Comparison of ENCODE assay signal across 18 cellular contexts in genomic region chr3:39499651-39500273, GRCh38. TPM values are rescaled to one million over a fixed set of nuclear protein-coding genes. Genes with fewer than 3 reads are reported as not detected.
DNase-seq lines count a peak whose midpoint lies in the region; ATAC-seq, FAIRE-seq and TF ChIP-seq lines count a peak whose summit lies in the region.
"Had no signal": no experiment of that assay in that cellular context is flagged by ENCODE, and none has a peak within 500 bp of the region (broad histone marks: within the 10 kb centered on the region; RNA-seq: fewer than 3 reads in every experiment).

No MANE protein-coding gene starts in this region.

- no peak overlapping the region for H3K23ac ChIP-seq in trophoblast cell (ENCODE audit: low read length)

- H4K8ac ChIP-seq in trophoblast cell (ENCODE audit: low read depth, low read length): no peak overlapping the region

- DNase-seq in GM12891 (ENCODE audit: insufficient read length, low spot score) (no peak), endothelial cell of umbilical vein (ENCODE audit: low read depth, low spot score) (no peak), trophoblast cell (peak; percentile 86 to 95), kidney glomerular epithelial cell (lab: John Stamatoyannopoulos, UW) (no peak), coronary artery (ENCODE audit: low spot score) (no peak), aorta (no peak)
- DNase-seq: Caco-2, H9, Karpas-422, NCI-H1105 treated with DMSO at 0.1 percent for 48 hours, NCI-H1694 treated with DMSO at 0.1 percent for 48 hours, NCI-H2107, NCI-H2227 treated with DMSO at 0.1 percent for 48 hours, NCI-H524, Right ventricle myocardium superior had no signal

- no peak overlapping the region for H3K4me3 ChIP-seq in Loucy (ENCODE audit: low read length, poor library complexity, severe bottlenecking)
- H3K4me3 ChIP-seq in endothelial cell of umbilical vein (replicated peaks in 1 of 3; ENCODE audit: insufficient read depth in 1 of 3, low read depth in 1 of 3, low read length in 3 of 3): no peak overlapping the region
- no peak overlapping the region for H3K4me3 ChIP-seq in trophoblast cell (ENCODE audit: low read depth, low read length)
- H3K4me3 ChIP-seq in coronary artery: no peak overlapping the region
- no peak overlapping the region for H3K4me3 ChIP-seq in aorta (ENCODE audit: low read length in 2 of 2)

- H3K4me2 ChIP-seq in Loucy (ENCODE audit: low read depth, low read length, poor library complexity, severe bottlenecking) (peak overlapping the region; percentile 38), endothelial cell of umbilical vein (ENCODE audit: insufficient read depth, low read length) (no peak overlapping the region), trophoblast cell (ENCODE audit: low read length) (no peak overlapping the region)

- FAIRE-seq in GM12891 (lab: Jason Lieb, UNC): no peak
- FAIRE-seq in endothelial cell of umbilical vein (lab: Jason Lieb, UNC): peak; percentile 46
- FAIRE-seq: GM19239 had no signal

- BruUV-seq in endothelial cell of umbilical vein (replicated peaks; lab: Mats Ljungman, UMichigan): no TSS peak

- POLR2A ChIA-PET in endothelial cell of umbilical vein (lab: Charles Lee): no interaction called here

- H2AK5ac ChIP-seq in trophoblast cell (ENCODE audit: low read length): no peak overlapping the region

- H2BK120ac ChIP-seq in trophoblast cell (ENCODE audit: insufficient read depth, low read length, poor library complexity): no peak overlapping the region

- no peak overlapping the region for H2BK12ac ChIP-seq in trophoblast cell (ENCODE audit: low read length)

- TF ChIP-seq POLR2A in GM12891 (IDR thresholded peaks at IDR 0.05; ENCODE audit: low read depth, low read length) (no peak), endothelial cell of umbilical vein (IDR thresholded peaks at IDR 0.05; ENCODE audit: low read depth, low read length) (no peak)

- intact Hi-C loops in endothelial cell of umbilical vein (cut with micrococcal nuclease) (loop anchor here (2.0 kb wide), 1 partner anchor 33 kb away; no protein-coding TSS in a partner anchor), aorta (cut with DNase I) (loop anchor here in 1 of 2 donors (2.0 kb wide), 1 partner anchor 83 kb away; no protein-coding TSS in a partner anchor)

- no peaks in the 10 kb centered on the region; the same call in 1 of the 2 replicates for H3F3A ChIP-seq in Loucy (ENCODE audit: low read depth)

- no peak overlapping the region for H4K12ac ChIP-seq in trophoblast cell (ENCODE audit: low read depth, low read length)

- H3K18ac ChIP-seq in trophoblast cell (ENCODE audit: low read length): no peak overlapping the region

- no peak for ATAC-seq in aorta (ENCODE audit: low FRiP score)
- ATAC-seq: Panc1 had no signal

- H2BK5ac ChIP-seq in trophoblast cell (ENCODE audit: low read depth, low read length, poor library complexity): no peak overlapping the region

- H3K79me2 ChIP-seq in Loucy (ENCODE audit: insufficient read depth, low read length) (no peaks in the 10 kb centered on the region), endothelial cell of umbilical vein (ENCODE audit: control insufficient read depth, insufficient read depth, low read length) (no peaks in the 10 kb centered on the region), trophoblast cell (ENCODE audit: control insufficient read depth, insufficient read depth, low read length, poor library complexity) (no peaks in the 10 kb centered on the region)

- H3K36me3 ChIP-seq in Loucy (ENCODE audit: insufficient read depth, low read length): no peaks in the 10 kb centered on the region
- H3K36me3 ChIP-seq in endothelial cell of umbilical vein (ENCODE audit: control insufficient read depth in 2 of 2, extremely low read depth in 1 of 2, insufficient read depth in 2 of 2, low read length in 2 of 2): no peaks in the 10 kb centered on the region
- H3K36me3 ChIP-seq in trophoblast cell (ENCODE audit: control insufficient read depth in 1 of 2, insufficient read depth in 2 of 2, low read length in 2 of 2): no peaks in the 10 kb centered on the region
- H3K36me3 ChIP-seq in aorta (ENCODE audit: control insufficient read depth in 1 of 2, insufficient read depth in 2 of 2, low read length in 1 of 2): no peaks in the 10 kb centered on the region

- H4K20me1 ChIP-seq in Loucy (ENCODE audit: insufficient read depth, low read length, poor library complexity, severe bottlenecking) (no peaks in the 10 kb centered on the region), endothelial cell of umbilical vein (replicated peaks; ENCODE audit: control insufficient read depth, extremely low read depth, insufficient read depth, low read length) (no peaks in the 10 kb centered on the region)

- no CpG with 5 or more reads among the region's 2 CpGs for WGBS in trophoblast cell (ENCODE audit: extremely low coverage, insufficient coverage, insufficient read length)
- 53 to 68% methylated on average over 2 of the region's 2 CpGs for WGBS in aorta, 2 donors

- H3K14ac ChIP-seq in trophoblast cell (ENCODE audit: low read length): no peak overlapping the region

- H3K4me1 ChIP-seq in Loucy (ENCODE audit: insufficient read depth, low read length, poor library complexity, severe bottlenecking) (peaks cover 15% of the 10 kb centered on the region), endothelial cell of umbilical vein (ENCODE audit: control insufficient read depth, extremely low read depth, insufficient read depth, low read length) (peaks cover 11% of the 10 kb centered on the region), trophoblast cell (ENCODE audit: control insufficient read depth in 1 of 2, insufficient read depth in 2 of 2, low read length in 2 of 2) (no peaks in the 10 kb centered on the region), aorta (ENCODE audit: control insufficient read depth in 1 of 2, insufficient read depth in 2 of 2, low read length in 2 of 2) (peaks cover 0 to 2% of the 10 kb centered on the region in 2 donors)
- H3K4me1 ChIP-seq: Caco-2 had no signal

- H3K79me1 ChIP-seq in trophoblast cell (ENCODE audit: low read length): no peaks in the 10 kb centered on the region

- H3K27ac ChIP-seq in endothelial cell of umbilical vein (ENCODE audit: insufficient read depth, low read depth, low read length) (no peak overlapping the region), trophoblast cell (ENCODE audit: low read depth, low read length) (no peak overlapping the region), coronary artery (no peak overlapping the region), aorta (ENCODE audit: low read depth in 1 of 2, low read length in 2 of 2) (no peak overlapping the region)

- no peaks in the 10 kb centered on the region for H3K27me3 ChIP-seq in Loucy (ENCODE audit: insufficient read depth, low read length, poor library complexity, severe bottlenecking)
- H3K27me3 ChIP-seq in endothelial cell of umbilical vein (ENCODE audit: control insufficient read depth in 2 of 2, insufficient read depth in 2 of 2, low read length in 2 of 2): peaks cover 0 to 6% of the 10 kb centered on the region in 2 experiments
- H3K27me3 ChIP-seq in trophoblast cell (ENCODE audit: insufficient read depth, low read length): no peaks in the 10 kb centered on the region
- no peaks in the 10 kb centered on the region for H3K27me3 ChIP-seq in aorta (ENCODE audit: control insufficient read depth in 1 of 2, insufficient read depth in 2 of 2, low read length in 1 of 2)

- H3K4ac ChIP-seq in trophoblast cell (ENCODE audit: low read depth, low read length): no peak overlapping the region

- dilution Hi-C loops in endothelial cell of umbilical vein (cut with MboI; ENCODE audit: extremely low pct_ligation_motif_present, low sequenced_read_pairs): no loop called here

- H2AFZ ChIP-seq in Loucy (ENCODE audit: low read length): peak overlapping the region; percentile 79
- no peak overlapping the region for H2AFZ ChIP-seq in endothelial cell of umbilical vein (ENCODE audit: low read depth, low read length)
- H2AFZ ChIP-seq in trophoblast cell (ENCODE audit: insufficient read depth, low read length, poor library complexity): no peak overlapping the region

- H3K9me3 ChIP-seq in Loucy (ENCODE audit: insufficient read depth, low read depth, low read length) (no peaks in the 10 kb centered on the region), endothelial cell of umbilical vein (replicated peaks; ENCODE audit: control insufficient read depth, insufficient read depth, low read length) (no peaks in the 10 kb centered on the region), trophoblast cell (ENCODE audit: insufficient read depth, low read depth, low read length) (no peaks in the 10 kb centered on the region), aorta (ENCODE audit: control insufficient read depth, low read length) (no peaks in the 10 kb centered on the region)
- H3K9me3 ChIP-seq: Caco-2 had no signal

- CTCF ChIA-PET in endothelial cell of umbilical vein (lab: Charles Lee): interaction anchor here (0.8 to 4.2 kb wide), 19 partner anchors 11 to 682 kb away, joined by 3 to 82 read pairs (median 6); partner anchors contain the start of gene RPSA

- no peaks in the 10 kb centered on the region for H3K9me2 ChIP-seq in Loucy (replicated peaks; ENCODE audit: low read depth, low read length)

- TF ChIP-seq CTCF in Loucy (conservative IDR thresholded peaks at IDR 0.05; ENCODE audit: low read length) (no peak), endothelial cell of umbilical vein (IDR thresholded peaks at IDR 0.05; ENCODE audit: extremely low read depth in 1 of 2, insufficient read depth in 1 of 2, low read depth in 1 of 2, low read length in 2 of 2) (no peak), coronary artery (IDR thresholded peaks at IDR 0.05) (no peak)

- H3K9ac ChIP-seq in Loucy (ENCODE audit: low read depth, low read length, poor library complexity, severe bottlenecking) (no peak overlapping the region), endothelial cell of umbilical vein (replicated peaks; ENCODE audit: extremely low read depth, insufficient read depth, low read length) (no peak overlapping the region), trophoblast cell (ENCODE audit: low read length) (no peak overlapping the region)

- no peaks in the 10 kb centered on the region for H3K9me1 ChIP-seq in endothelial cell of umbilical vein (replicated peaks; ENCODE audit: control insufficient read depth, extremely low read depth, insufficient read depth, low read length)

- no peak overlapping the region for H4K91ac ChIP-seq in trophoblast cell (ENCODE audit: low read depth, low read length)

RNA-seq across cellular contexts. Expression of gene MOBP, which starts 32.3 kb away (rescaled TPM):
- 0.26 TPM for polyA plus RNA-seq in GM12891 (2012; ENCODE audit: low read depth, missing spikeins)
- total RNA-seq in endothelial cell of umbilical vein (0.44 and 2.0 TPM in 2 replicates), aorta (under 1 TPM in 1 of 2 donors, not detected in 1; 0.23 TPM)
- polyA plus RNA-seq in endothelial cell of umbilical vein (1.6 and 2.3 TPM in 2 replicates), aorta (under 1 TPM in 1 of 2 donors, not detected in 1; 0.03 TPM)
- 0.68 and 1.2 TPM in 2 replicates for polyA plus RNA-seq in endothelial cell of umbilical vein (2011; cell fraction: cytosol; rRNA removed)
- 5.9 and 8.0 TPM in 2 replicates for polyA plus RNA-seq in endothelial cell of umbilical vein (2011; cell fraction: nucleus; rRNA removed)
- polyA plus RNA-seq in endothelial cell of umbilical vein (2012): 2.2 and 3.1 TPM in 2 replicates
- 2.9 and 4.8 TPM in 2 replicates for polyA minus RNA-seq in endothelial cell of umbilical vein
- polyA minus RNA-seq in endothelial cell of umbilical vein (2011; cell fraction: cytosol; rRNA and poly(A)+ RNA removed): not detected
- polyA minus RNA-seq in endothelial cell of umbilical vein (2011; cell fraction: nucleus; rRNA and poly(A)+ RNA removed): 6.3 and 11.6 TPM in 2 replicates
- polyA plus RNA-seq in trophoblast cell (2013): 0.07 and 0.21 TPM in 2 replicates
- total RNA-seq: H9, Right ventricle myocardium superior had no signal

Comparison
In these comparisons a context has a peak if more than half of its experiments do, and no peak if none do; other contexts are left out.
1. DNase-seq: peak in trophoblast cell (2 of 2); none in GM12891 (single experiment), endothelial cell of umbilical vein (single experiment), kidney glomerular epithelial cell (single experiment), coronary artery (single experiment) and aorta (0 of 2).